ENCODE assay signal across 8 cellular contexts in genomic region chr3:132006605-132007204, GRCh38. TPM values are rescaled to one million over a fixed set of nuclear protein-coding genes. Genes with fewer than 3 reads are reported as not detected.
DNase-seq lines count a peak whose midpoint lies in the region; ATAC-seq and TF ChIP-seq lines count a peak whose summit lies in the region.

No MANE protein-coding gene starts in this region.

- DNase-seq in heart right ventricle (peak; percentile 4 to 8), cardiac septum (ENCODE audit: low spot score) (no peak), MG63 (peak; percentile 4), astrocyte of the cerebellum (ENCODE audit: low read depth) (no peak), lung (ENCODE audit: low spot score) (peak; percentile 34), C1 segment of cervical spinal cord (lab: John Stamatoyannopoulos, UW) (no peak), ascending aorta (ENCODE audit: low spot score in 2 of 2) (no peak)

- H3K4me1 ChIP-seq in heart right ventricle (no peaks in the 10 kb centered on the region), lung (ENCODE audit: control insufficient read depth in 2 of 2, insufficient read depth in 2 of 2, low read length in 2 of 2) (peaks cover 0 to 2% of the 10 kb centered on the region in 2 donors), ascending aorta (no peaks in the 10 kb centered on the region)

- H3K27ac ChIP-seq in heart right ventricle = no peak overlapping the region
- no peak overlapping the region for H3K27ac ChIP-seq in lung (ENCODE audit: low read depth in 1 of 2, low read length in 1 of 2)
- H3K27ac ChIP-seq in ascending aorta = no peak overlapping the region

- WGBS in heart right ventricle, 2 donors = 34 to 36% methylated on average over 3 of the region's 3 CpGs
- 30 to 32% methylated on average over 3 of the region's 3 CpGs for WGBS in lung, 2 donors

- intact Hi-C loops in heart right ventricle (cut with DNase I) (no loop called here), cardiac septum (cut with DNase I) (no loop called here), ascending aorta (cut with DNase I) (no loop called here)

- ATAC-seq in heart right ventricle = no peak
- no peak for ATAC-seq in lung (ENCODE audit: insufficient read depth, low FRiP score)
- no peak for ATAC-seq in GM18517 (IDR thresholded peaks at IDR 0.05; ENCODE audit: unreplicated experiment)

- no peak overlapping the region for H3K4me3 ChIP-seq in heart right ventricle
- no peak overlapping the region for H3K4me3 ChIP-seq in MG63
- H3K4me3 ChIP-seq in astrocyte of the cerebellum (ENCODE audit: low read depth, low read length) = no peak overlapping the region
- H3K4me3 ChIP-seq in lung = no peak overlapping the region
- no peak overlapping the region for H3K4me3 ChIP-seq in ascending aorta

- H3K36me3 ChIP-seq in heart right ventricle = no peaks in the 10 kb centered on the region
- H3K36me3 ChIP-seq in MG63 = no peaks in the 10 kb centered on the region
- H3K36me3 ChIP-seq in lung (ENCODE audit: control insufficient read depth in 2 of 2, insufficient read depth in 2 of 2, low read length in 2 of 2) = no peaks in the 10 kb centered on the region
- no peaks in the 10 kb centered on the region for H3K36me3 ChIP-seq in ascending aorta

- H3K27me3 ChIP-seq in heart right ventricle = no peaks in the 10 kb centered on the region
- no peaks in the 10 kb centered on the region for H3K27me3 ChIP-seq in MG63
- H3K27me3 ChIP-seq in lung (ENCODE audit: control insufficient read depth, insufficient read depth) = no peaks in the 10 kb centered on the region
- H3K27me3 ChIP-seq in ascending aorta = no peaks in the 10 kb centered on the region

- H3K9me3 ChIP-seq in heart right ventricle (no peaks in the 10 kb centered on the region), MG63 (no peaks in the 10 kb centered on the region), lung (ENCODE audit: control insufficient read depth in 2 of 2, insufficient read depth in 1 of 2, low read length in 1 of 2) (no peaks in the 10 kb centered on the region), ascending aorta (no peaks in the 10 kb centered on the region)

- in situ Hi-C loops in astrocyte of the cerebellum (cut with HindIII; ENCODE audit: low sequenced_read_pairs) = no loop called here

- TF ChIP-seq CTCF in heart right ventricle (IDR thresholded peaks at IDR 0.05) (peak in 7 of 9 donors; percentile 40 to 55 (median 46)), astrocyte of the cerebellum (IDR thresholded peaks at IDR 0.05; ENCODE audit: low read depth, low read length, missing control alignments) (peak; percentile 52), lung (IDR thresholded peaks at IDR 0.05; ENCODE audit: control extremely low read depth, extremely low read depth) (no peak), ascending aorta (IDR thresholded peaks at IDR 0.05) (peak in 1 of 3 experiments; percentile 11)

RNA-seq across cellular contexts. Expression of gene CPNE4, which starts 28.1 kb away (rescaled TPM):
- total RNA-seq in heart right ventricle (100 to 1,000 TPM in 1 of 10 donors, 10 to 100 TPM in 9; 11.2 to 116 (median 27.2) TPM), cardiac septum (7.4 TPM), lung (1 to 10 TPM in 1 of 2 donors, under 1 TPM in 1; 0.43 to 1.6 TPM), ascending aorta (not detected)
- polyA plus RNA-seq in heart right ventricle (10 to 100 TPM in 1 of 2 donors, 1 to 10 TPM in 1; 1.5 to 17.7 TPM), lung (under 1 TPM; 0.02 to 0.15 TPM)
- total RNA-seq in MG63 (2014; rRNA removed; shearing (Covaris generic); ENCODE audit: low replicate concordance) = not detected in 2 replicates

Comparison
In these comparisons a context has a peak if more than half of its experiments do, and no peak if none do; other contexts are left out.
1. DNase-seq: peak in heart right ventricle (2 of 2), MG63 (single experiment) and lung (single experiment); none in cardiac septum (single experiment), astrocyte of the cerebellum (single experiment), C1 segment of cervical spinal cord (0 of 14) and ascending aorta (0 of 2).